ENCODE assay signal across 29 cellular contexts in the genomic region with DNA sequence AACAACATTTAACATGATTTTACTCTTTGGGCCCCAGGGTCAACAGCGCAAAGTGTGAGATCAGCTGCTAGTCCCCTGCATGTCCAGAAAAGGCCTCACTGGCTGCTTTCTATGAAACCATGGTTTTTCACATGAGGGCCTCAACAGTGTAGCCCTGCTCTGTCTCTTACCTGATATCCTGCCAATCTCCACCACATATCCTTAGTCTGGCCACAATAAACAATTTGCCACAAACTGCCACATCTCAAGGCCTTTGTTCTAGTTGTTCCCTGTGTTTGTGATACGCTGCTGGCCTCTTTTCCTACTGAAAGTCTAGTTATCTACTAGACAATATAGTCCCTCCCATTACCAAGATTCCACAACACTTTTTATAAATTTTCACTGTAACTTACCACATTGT. TPM values are rescaled to one million over a fixed set of nuclear protein-coding genes. Genes with fewer than 3 reads are reported as not detected.
DNase-seq lines count a peak whose midpoint lies in the region; TF ChIP-seq lines count a peak whose summit lies in the region.
"Had no signal": no experiment of that assay in that cellular context is flagged by ENCODE, and none has a peak within 500 bp of the region (broad histone marks: within the 10 kb centered on the region; RNA-seq: fewer than 3 reads in every experiment).

No MANE protein-coding gene starts in this region.

- H3K36me3 Mint-ChIP-seq in activated naive CD4-positive, alpha-beta T cell treated with anti-CD3 and anti-CD28 coated beads, Interleukin-2, amount 50 U/mL, for 24 hours: peaks cover 28% of the 10 kb centered on the region
- peaks cover 74% of the 10 kb centered on the region for H3K36me3 Mint-ChIP-seq in activated T-helper 2 cell treated with anti-CD3 and anti-CD28 coated beads, Interferon-gamma antibody, Interleukin-2, Interleukin-4, amounts not matched to agents 10 μg/mL and 5 μg/mL and 100 μg/mL, durations not matched to agents 14 hours and 24 hours and 36 hours (ENCODE audit: low read depth)
- H3K36me3 Mint-ChIP-seq in neural progenitor cell: peaks cover 11% of the 10 kb centered on the region

- H3K4me1 ChIP-seq in Loucy (ENCODE audit: insufficient read depth, low read length, poor library complexity, severe bottlenecking) (peaks cover 22% of the 10 kb centered on the region), neural progenitor cell (no peaks in the 10 kb centered on the region)
- H3K4me1 ChIP-seq: BE2C, gastroesophageal sphincter, lower lobe of right lung had no signal

- no peaks in the 10 kb centered on the region for H3K79me2 ChIP-seq in Loucy (ENCODE audit: insufficient read depth, low read length)
- peaks cover 14% of the 10 kb centered on the region for H3K79me2 ChIP-seq in neural progenitor cell (ENCODE audit: low read depth)

- H3K27me3 ChIP-seq in Loucy (ENCODE audit: insufficient read depth, low read length, poor library complexity, severe bottlenecking) (no peaks in the 10 kb centered on the region), neural progenitor cell (no peaks in the 10 kb centered on the region)
- H3K27me3 ChIP-seq: BE2C, gastroesophageal sphincter, hepatocyte had no signal

- H3K27me3 Mint-ChIP-seq in activated naive CD4-positive, alpha-beta T cell treated with anti-CD3 and anti-CD28 coated beads, Interleukin-2, amount 50 U/mL, for 24 hours: no peaks in the 10 kb centered on the region
- no peaks in the 10 kb centered on the region for H3K27me3 Mint-ChIP-seq in activated T-helper 2 cell treated with anti-CD3 and anti-CD28 coated beads, Interferon-gamma antibody, Interleukin-2, Interleukin-4, amounts not matched to agents 10 μg/mL and 5 μg/mL and 100 μg/mL, durations not matched to agents 14 hours and 24 hours and 36 hours (ENCODE audit: low read depth)
- no peaks in the 10 kb centered on the region for H3K27me3 Mint-ChIP-seq in neural progenitor cell (ENCODE audit: insufficient read depth, low read depth)
- H3K27me3 Mint-ChIP-seq: type B pancreatic cell had no signal

- no peaks in the 10 kb centered on the region for H3K9me2 ChIP-seq in Loucy (replicated peaks; ENCODE audit: low read depth, low read length)

- TF ChIP-seq CTCF in Loucy (conservative IDR thresholded peaks at IDR 0.05; ENCODE audit: low read length): no peak
- TF ChIP-seq CTCF in neural progenitor cell (IDR thresholded peaks at IDR 0.05): no peak

- no peak for DNase-seq in activated naive CD4-positive, alpha-beta T cell treated with Interleukin-2 at 50 U/mL for 16 hours
- no peak for DNase-seq in activated T-helper 2 cell treated with anti-CD3 and anti-CD28 coated beads, Interferon-gamma antibody, Interleukin-2, Interleukin-4, amounts not matched to agents 10 μg/mL and 5 μg/mL and 100 μg/mL, durations not matched to agents 14 hours and 24 hours and 36 hours (ENCODE audit: low spot score)
- DNase-seq in neural progenitor cell (ENCODE audit: low spot score) (no peak), NK-92 (lab: John Stamatoyannopoulos, UW; ENCODE audit: unreplicated experiment) (no peak), SHP77 (lab: John Stamatoyannopoulos, UW) (no peak), GM03348 (ENCODE audit: low spot score) (no peak)
- DNase-seq: activated CD8-positive, alpha-beta memory T cell treated with anti-CD3 and anti-CD28 coated beads, Interleukin-2, amount 50 U/mL, for 48 hours; activated gamma-delta T cell; aorta; BE2C; Kasumi-1; lower lobe of right lung; MV-4-11; NCI-H1436 treated with DMSO at 0.1 percent for 48 hours; NCI-H2081 treated with DMSO at 0.1 percent for 48 hours; NCI-H226; NCI-H526 treated with DMSO at 0.1 percent for 48 hours; SHP77 treated with DMSO at 0.1 percent for 48 hours; stimulated activated CD4-positive, alpha-beta T cell treated with anti-CD3 and anti-CD28 coated beads, Interleukin-4, amount 100 ng/mL, for 1 hour; T-helper 9 cell had no signal

- H3F3A ChIP-seq in Loucy (ENCODE audit: low read depth) (no peaks in the 10 kb centered on the region), neural progenitor cell (ENCODE audit: low read depth) (no peaks in the 10 kb centered on the region)

- H3K4me3 Mint-ChIP-seq in activated naive CD4-positive, alpha-beta T cell treated with anti-CD3 and anti-CD28 coated beads, Interleukin-2, amount 50 U/mL, for 24 hours: no peak overlapping the region
- no peak overlapping the region for H3K4me3 Mint-ChIP-seq in activated T-helper 2 cell treated with anti-CD3 and anti-CD28 coated beads, Interferon-gamma antibody, Interleukin-2, Interleukin-4, amounts not matched to agents 10 μg/mL and 5 μg/mL and 100 μg/mL, durations not matched to agents 14 hours and 24 hours and 36 hours (ENCODE audit: low read depth)
- no peak overlapping the region for H3K4me3 Mint-ChIP-seq in neural progenitor cell
- H3K4me3 Mint-ChIP-seq: nephron, type B pancreatic cell had no signal

- H3K9me3 Mint-ChIP-seq in activated naive CD4-positive, alpha-beta T cell treated with anti-CD3 and anti-CD28 coated beads, Interleukin-2, amount 50 U/mL, for 24 hours: no peaks in the 10 kb centered on the region
- no peaks in the 10 kb centered on the region for H3K9me3 Mint-ChIP-seq in activated T-helper 2 cell treated with anti-CD3 and anti-CD28 coated beads, Interferon-gamma antibody, Interleukin-2, Interleukin-4, amounts not matched to agents 10 μg/mL and 5 μg/mL and 100 μg/mL, durations not matched to agents 14 hours and 24 hours and 36 hours
- no peaks in the 10 kb centered on the region for H3K9me3 Mint-ChIP-seq in neural progenitor cell
- H3K9me3 Mint-ChIP-seq: nephron, type B pancreatic cell had no signal

- H3K4me3 ChIP-seq in Loucy (ENCODE audit: low read length, poor library complexity, severe bottlenecking): no peak overlapping the region
- no peak overlapping the region for H3K4me3 ChIP-seq in neural progenitor cell
- H3K4me3 ChIP-seq: gastroesophageal sphincter, hepatocyte, lower lobe of right lung had no signal

- H3K4me2 ChIP-seq in Loucy (ENCODE audit: low read depth, low read length, poor library complexity, severe bottlenecking) (peak overlapping the region; percentile 6), neural progenitor cell (no peak overlapping the region)
- H3K4me2 ChIP-seq: hepatocyte had no signal

- H2AFZ ChIP-seq in Loucy (ENCODE audit: low read length) (no peak overlapping the region), neural progenitor cell (replicated peaks) (no peak overlapping the region)
- H2AFZ ChIP-seq: hepatocyte had no signal

- H3K9ac ChIP-seq in Loucy (ENCODE audit: low read depth, low read length, poor library complexity, severe bottlenecking): no peak overlapping the region
- no peak overlapping the region for H3K9ac ChIP-seq in neural progenitor cell

- H3K9me3 ChIP-seq in Loucy (ENCODE audit: insufficient read depth, low read depth, low read length): no peaks in the 10 kb centered on the region
- no peaks in the 10 kb centered on the region for H3K9me3 ChIP-seq in neural progenitor cell (ENCODE audit: low read depth)
- H3K9me3 ChIP-seq: BE2C, gastroesophageal sphincter, lower lobe of right lung had no signal

- H3K36me3 ChIP-seq in Loucy (ENCODE audit: insufficient read depth, low read length) (peaks cover 50% of the 10 kb centered on the region; the same call in 1 of the 2 replicates), neural progenitor cell (peaks cover 12% of the 10 kb centered on the region)

- H3K27ac Mint-ChIP-seq in activated naive CD4-positive, alpha-beta T cell treated with anti-CD3 and anti-CD28 coated beads, Interleukin-2, amount 50 U/mL, for 24 hours: peak overlapping the region; percentile 38
- peak overlapping the region; percentile 53 for H3K27ac Mint-ChIP-seq in activated T-helper 2 cell treated with anti-CD3 and anti-CD28 coated beads, Interferon-gamma antibody, Interleukin-2, Interleukin-4, amounts not matched to agents 10 μg/mL and 5 μg/mL and 100 μg/mL, durations not matched to agents 14 hours and 24 hours and 36 hours
- H3K27ac Mint-ChIP-seq in neural progenitor cell: peak overlapping the region; percentile 10
- H3K27ac Mint-ChIP-seq: nephron, type B pancreatic cell had no signal

- H3K4me1 Mint-ChIP-seq in activated naive CD4-positive, alpha-beta T cell treated with anti-CD3 and anti-CD28 coated beads, Interleukin-2, amount 50 U/mL, for 24 hours: peaks cover 37% of the 10 kb centered on the region
- peaks cover 40% of the 10 kb centered on the region for H3K4me1 Mint-ChIP-seq in activated T-helper 2 cell treated with anti-CD3 and anti-CD28 coated beads, Interferon-gamma antibody, Interleukin-2, Interleukin-4, amounts not matched to agents 10 μg/mL and 5 μg/mL and 100 μg/mL, durations not matched to agents 14 hours and 24 hours and 36 hours (ENCODE audit: low read depth)
- H3K4me1 Mint-ChIP-seq in neural progenitor cell: no peaks in the 10 kb centered on the region
- H3K4me1 Mint-ChIP-seq: nephron had no signal

- intact Hi-C loops in activated T-helper 2 cell treated with anti-CD3 and anti-CD28 coated beads, Interferon-gamma antibody, Interleukin-2, Interleukin-4, amounts not matched to agents 10 μg/mL and 5 μg/mL and 100 μg/mL, durations not matched to agents 14 hours and 24 hours and 36 hours (cut with micrococcal nuclease): loop anchor here (5.0 kb wide), 1 partner anchor 82 kb away; a partner anchor contains a TSS

- H4K20me1 ChIP-seq in Loucy (ENCODE audit: insufficient read depth, low read length, poor library complexity, severe bottlenecking) (no peaks in the 10 kb centered on the region), neural progenitor cell (ENCODE audit: low read depth) (no peaks in the 10 kb centered on the region)

- H3K27ac ChIP-seq in neural progenitor cell: no peak overlapping the region
- H3K27ac ChIP-seq: gastroesophageal sphincter, hepatocyte, lower lobe of right lung had no signal

RNA-seq across cellular contexts. Expression of a gene that starts 17.7 kb away (rescaled TPM):
- 67.7 and 70.6 TPM in 2 replicates for total RNA-seq in activated T-helper 2 cell treated with anti-CD3 and anti-CD28 coated beads, Interferon-gamma antibody, Interleukin-2, Interleukin-4, amounts not matched to agents 10 μg/mL and 5 μg/mL and 100 μg/mL, durations not matched to agents 14 hours and 24 hours and 36 hours
- 55.3 and 66.9 TPM in 2 replicates for total RNA-seq in neural progenitor cell (ENCODE audit: low replicate concordance)

RNA-seq across cellular contexts. Expression of a gene that starts 33.9 kb away (rescaled TPM):
- not detected in 2 replicates for total RNA-seq in activated T-helper 2 cell treated with anti-CD3 and anti-CD28 coated beads, Interferon-gamma antibody, Interleukin-2, Interleukin-4, amounts not matched to agents 10 μg/mL and 5 μg/mL and 100 μg/mL, durations not matched to agents 14 hours and 24 hours and 36 hours
- not detected in 2 replicates for total RNA-seq in neural progenitor cell (ENCODE audit: low replicate concordance)
- total RNA-seq: aorta, fibroblast of lung, osteoblast, pulmonary artery endothelial cell had no signal
